ENCODE assay signal across 19 cellular contexts in the genomic region with DNA sequence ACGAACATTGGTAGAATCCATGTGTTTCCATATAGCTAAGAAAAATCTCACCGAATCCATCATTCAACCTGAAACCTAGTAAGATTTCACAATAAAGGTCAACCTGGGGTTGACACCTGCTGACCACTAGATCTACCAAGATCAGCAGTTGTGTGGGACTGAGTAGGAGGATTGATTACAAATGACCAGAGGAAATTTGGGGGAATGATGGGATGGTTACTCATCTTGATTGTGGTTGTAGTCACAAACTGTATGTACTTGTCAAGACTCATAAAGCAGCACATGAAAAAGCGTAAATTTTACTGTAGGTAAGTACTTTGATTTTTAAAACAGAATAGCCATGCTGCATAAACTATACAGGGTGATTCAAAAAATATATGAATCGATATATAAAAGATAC. TPM values are rescaled to one million over a fixed set of nuclear protein-coding genes. Genes with fewer than 3 reads are reported as not detected.
DNase-seq lines count a peak whose midpoint lies in the region; FAIRE-seq and TF ChIP-seq lines count a peak whose summit lies in the region.
"Had no signal": no experiment of that assay in that cellular context is flagged by ENCODE, and none has a peak within 500 bp of the region (broad histone marks: within the 10 kb centered on the region; RNA-seq: fewer than 3 reads in every experiment).

No MANE protein-coding gene starts in this region.

- H3K9me3 ChIP-seq in HAP-1 = no peaks in the 10 kb centered on the region

- in situ Hi-C loops in HAP-1 (cut with MboI; ENCODE audit: low sequenced_read_pairs) = no loop called here

- no peak overlapping the region for H3K4me3 ChIP-seq in bronchial epithelial cell (ENCODE audit: low read depth, low read length)
- no peak overlapping the region for H3K4me3 ChIP-seq in HAP-1
- H3K4me3 ChIP-seq: GM23338 had no signal

- H3K36me3 ChIP-seq in bronchial epithelial cell (ENCODE audit: control insufficient read depth, insufficient read depth, low read length) (no peaks in the 10 kb centered on the region), HAP-1 (replicated peaks) (no peaks in the 10 kb centered on the region)

- H3K27me3 ChIP-seq in bronchial epithelial cell (ENCODE audit: control insufficient read depth, insufficient read depth, low read length) = no peaks in the 10 kb centered on the region
- H3K27me3 ChIP-seq in HAP-1 (ENCODE audit: low read depth) = peaks cover 9% of the 10 kb centered on the region; the same call in 1 of the 2 replicates

- peaks cover 4% of the 10 kb centered on the region; the same call in 1 of the 2 replicates for H3K4me1 ChIP-seq in HAP-1

- FAIRE-seq in bronchial epithelial cell (lab: Jason Lieb, UNC) = no peak
- FAIRE-seq: GM12891, HTR-8/SVneo had no signal

- TF ChIP-seq CTCF in bronchial epithelial cell (IDR thresholded peaks at IDR 0.05; ENCODE audit: insufficient read depth, low read length, severe bottlenecking) = no peak

- DNase-seq in ELR (ENCODE audit: low read depth) (peak; percentile 10), M059J (ENCODE audit: low read depth) (peak; percentile 33), bronchial epithelial cell (ENCODE audit: low read depth) (peak; percentile 69), renal cortical epithelial cell (ENCODE audit: low read depth) (peak; percentile 40), NCI-H748 (lab: John Stamatoyannopoulos, UW; ENCODE audit: unreplicated experiment) (no peak), GM03348 (ENCODE audit: low spot score) (no peak), HAP-1 (ENCODE audit: low spot score in 2 of 2) (no peak)
- DNase-seq: C1 segment of cervical spinal cord; Calu3; CD4-positive, alpha-beta T cell; DMS 273 treated with DMSO at 0.1 percent for 48 hours; H7 had no signal

RNA-seq across cellular contexts. Expression of a gene that starts 14.7 kb away (rescaled TPM):
- 2.2 TPM in 1 of 2 replicates, not detected in the other for total RNA-seq in M059J (2014; rRNA removed; shearing (Covaris generic))
- total RNA-seq in bronchial epithelial cell = 1.0 TPM in 1 of 2 replicates, not detected in the other
- 2.0 TPM in 1 of 2 replicates, not detected in the other for total RNA-seq in renal cortical epithelial cell
- total RNA-seq: A172; B cell; Calu3; CD4-positive, alpha-beta T cell; Daoy; G401; GM23338; H7 had no signal

Comparison
In these comparisons a context has a peak if more than half of its experiments do, and no peak if none do; other contexts are left out.
1. DNase-seq: peak in ELR (single experiment), M059J (single experiment), bronchial epithelial cell (single experiment) and renal cortical epithelial cell (single experiment); none in NCI-H748 (single experiment), GM03348 (single experiment) and HAP-1 (0 of 2).